Comparison of ENCODE assay signal across 1 cellular context in genomic region chr14:81990312-81990761, GRCh38.
TF ChIP-seq lines count a peak whose summit lies in the region.

No MANE protein-coding gene starts in this region.

TF ChIP-seq in GM12878, 131 proteins besides CTCF, POLR2A, EP300 and RAD21 (continued from another document):
- TF ChIP-seq IRF3 (IDR thresholded peaks at IDR 0.05) (no peak), USF1 (IDR thresholded peaks at IDR 0.05; ENCODE audit: borderline replicate concordance, extremely low read length, insufficient read depth, low read depth, low read length) (no peak), SKIL (IDR thresholded peaks at IDR 0.05; ENCODE audit: low read depth, poor library complexity, severe bottlenecking) (no peak), JUND (IDR thresholded peaks at IDR 0.05; ENCODE audit: low read depth, low read length) (no peak), EGR1 (IDR thresholded peaks at IDR 0.05; ENCODE audit: borderline replicate concordance in 1 of 2, low read depth in 2 of 2, low read length in 2 of 2) (no peak), TCF12 (IDR thresholded peaks at IDR 0.05; ENCODE audit: low read depth, low read length) (no peak), CREM (IDR thresholded peaks at IDR 0.05; ENCODE audit: low read depth) (no peak), SMC3 (IDR thresholded peaks at IDR 0.05; ENCODE audit: borderline replicate concordance, low read length) (peak; percentile 79)
